Comparison of ENCODE assay signal across 8 cellular contexts in genomic region chr6:163490826-163491577, GRCh38.
A peak's percentile ranks its signal among the peaks of the same experiment; 100 is the strongest.
DNase-seq lines count a peak whose midpoint lies in the region; ATAC-seq and TF ChIP-seq lines count a peak whose summit lies in the region.

No MANE protein-coding gene starts in this region.

- peaks cover 2% of the 10 kb centered on the region for H3K9me3 ChIP-seq in RWPE2 (ENCODE audit: severe bottlenecking)
- H3K9me3 ChIP-seq in parathyroid adenoma (ENCODE audit: control insufficient read depth, low read length): no peaks in the 10 kb centered on the region

- H3K79me2 ChIP-seq in parathyroid adenoma: peaks cover 22% of the 10 kb centered on the region

- H3K9ac ChIP-seq in parathyroid adenoma: no peak overlapping the region

- no peak overlapping the region for H3K4me3 ChIP-seq in RWPE2 (ENCODE audit: severe bottlenecking)
- no peak overlapping the region for H3K4me3 ChIP-seq in parathyroid adenoma (ENCODE audit: low read depth, low read length)

- ATAC-seq in RWPE2 (ENCODE audit: low read depth) (no peak), foreskin keratinocyte (peak; percentile 61), HG03342 (IDR thresholded peaks at IDR 0.05; ENCODE audit: unreplicated experiment) (no peak)

- DNase-seq in DMS153 (lab: John Stamatoyannopoulos, UW): peak; percentile 60
- DNase-seq in RWPE2 (ENCODE audit: low spot score): no peak
- DNase-seq in foreskin keratinocyte: peak in 1 of 2 donors; percentile 18
- DNase-seq in RKO (ENCODE audit: low spot score): no peak
- no peak for DNase-seq in NCI-H1436 treated with DMSO at 0.1 percent for 48 hours (lab: John Stamatoyannopoulos, UW)
- DNase-seq in effector CD8-positive, alpha-beta T cell (lab: John Stamatoyannopoulos, UW): no peak

- peak overlapping the region; percentile 25 for H3K27ac ChIP-seq in RWPE2 (ENCODE audit: poor library complexity, severe bottlenecking)
- peak overlapping the region; percentile 27 for H3K27ac ChIP-seq in foreskin keratinocyte
- H3K27ac ChIP-seq in parathyroid adenoma: peak overlapping the region; percentile 36

- TF ChIP-seq CTCF in RWPE2 (IDR thresholded peaks at IDR 0.05; ENCODE audit: poor library complexity, severe bottlenecking) (no peak), foreskin keratinocyte (conservative IDR thresholded peaks at IDR 0.05) (no peak), parathyroid adenoma (IDR thresholded peaks at IDR 0.05) (no peak)

- H3K36me3 ChIP-seq in RWPE2 (ENCODE audit: low read depth) (peaks cover 18% of the 10 kb centered on the region; the same call in 1 of the 2 replicates), parathyroid adenoma (ENCODE audit: control insufficient read depth, insufficient read depth, low read length) (no peaks in the 10 kb centered on the region)

- no peak overlapping the region for H2AFZ ChIP-seq in parathyroid adenoma

- H3K27me3 ChIP-seq in RWPE2 (ENCODE audit: insufficient read depth, poor library complexity, severe bottlenecking) (no peaks in the 10 kb centered on the region), foreskin keratinocyte (no peaks in the 10 kb centered on the region), parathyroid adenoma (ENCODE audit: control insufficient read depth, insufficient read depth, low read length) (no peaks in the 10 kb centered on the region)

- H3K4me2 ChIP-seq in parathyroid adenoma (ENCODE audit: low read length): peak overlapping the region; percentile 3

- H3K4me1 ChIP-seq in RWPE2 (ENCODE audit: insufficient read depth, poor library complexity, severe bottlenecking) (peaks cover 46% of the 10 kb centered on the region), foreskin keratinocyte (peaks cover 15% of the 10 kb centered on the region), parathyroid adenoma (peaks cover 8% of the 10 kb centered on the region)
